ENCODE assay signal across 11 cellular contexts in genomic region chr19:45514376-45515051, GRCh38. TPM values are rescaled to one million over a fixed set of nuclear protein-coding genes. Genes with fewer than 3 reads are reported as not detected.
DNase-seq lines count a peak whose midpoint lies in the region; ATAC-seq and TF ChIP-seq lines count a peak whose summit lies in the region.
"Had no signal": no experiment of that assay in that cellular context is flagged by ENCODE, and none has a peak within 500 bp of the region (broad histone marks: within the 10 kb centered on the region; RNA-seq: fewer than 3 reads in every experiment).

No MANE protein-coding gene starts in this region.

- H3K4me1 Mint-ChIP-seq in natural killer cell = peaks cover 46 to 75% of the 10 kb centered on the region in 2 donors

- ATAC-seq in natural killer cell = peak in 1 of 3 donors; percentile 16
- no peak for ATAC-seq in HG03342 (IDR thresholded peaks at IDR 0.05; ENCODE audit: unreplicated experiment)

- H3K27ac Mint-ChIP-seq in natural killer cell = peak overlapping the region; percentile 81 to 89

- H3K36me3 Mint-ChIP-seq in natural killer cell = no peaks in the 10 kb centered on the region

- peak overlapping the region; percentile 49 for H3K4me3 ChIP-seq in coronary artery

- H3K27ac ChIP-seq in coronary artery = peak overlapping the region; percentile 4 to 83

- intact Hi-C loops in natural killer cell (cut with micrococcal nuclease) = no loop called here

- TF ChIP-seq CTCF in coronary artery (IDR thresholded peaks at IDR 0.05) (no peak), natural killer cell (IDR thresholded peaks at IDR 0.05) (no peak)

- H3K9me3 Mint-ChIP-seq in natural killer cell = no peaks in the 10 kb centered on the region

- no peaks in the 10 kb centered on the region for H3K27me3 Mint-ChIP-seq in natural killer cell (ENCODE audit: low read depth in 2 of 2)

- DNase-seq in CD1c-positive myeloid dendritic cell (ENCODE audit: extremely low spot score) = peak; percentile 47
- DNase-seq in LoVo (ENCODE audit: low spot score) = peak; percentile 81
- no peak for DNase-seq in coronary artery (ENCODE audit: low spot score)
- no peak for DNase-seq in natural killer cell
- no peak for DNase-seq in stimulated activated CD4-positive, alpha-beta T cell treated with anti-CD3 and anti-CD28 coated beads, Interleukin-12 subunit alpha, Interleukin-12 subunit beta, amount 100 ng/mL, for 4 hours
- no peak for DNase-seq in foreskin melanocyte
- no peak for DNase-seq in NCI-H187 (lab: John Stamatoyannopoulos, UW)
- DNase-seq: effector CD4-positive, alpha-beta T cell; EL; MM.1S had no signal

- peak overlapping the region; percentile 63 for H3K4me3 Mint-ChIP-seq in natural killer cell

RNA-seq across cellular contexts. Expression of gene VASP, which starts 7.2 kb away (rescaled TPM):
- 100 to 1,000 TPM; 192 to 244 (median 237) TPM for total RNA-seq in natural killer cell

RNA-seq across cellular contexts. Expression of gene PPM1N, which starts 16.3 kb away (rescaled TPM):
- total RNA-seq in natural killer cell = 1 to 10 TPM; 5.1 to 8.3 (median 6.8) TPM

RNA-seq across cellular contexts. Expression of gene RTN2, which starts 17.7 kb away (rescaled TPM):
- 1 to 10 TPM; 1.9 to 5.5 (median 3.0) TPM for total RNA-seq in natural killer cell

RNA-seq across cellular contexts. Expression of gene FOSB, which starts 46.7 kb away (rescaled TPM):
- 1,000 to 10,000 TPM in 2 of 3 donors, 100 to 1,000 TPM in 1; 784 to 1,837 (median 1,121) TPM for total RNA-seq in natural killer cell

Comparison
In these comparisons a context has a peak if more than half of its experiments do, and no peak if none do; other contexts are left out.
1. DNase-seq: peak in CD1c-positive myeloid dendritic cell (single experiment) and LoVo (single experiment); none in coronary artery (single experiment), natural killer cell (single experiment), stimulated activated CD4-positive, alpha-beta T cell treated with anti-CD3 and anti-CD28 coated beads, Interleukin-12 subunit alpha, Interleukin-12 subunit beta, amount 100 ng/mL, for 4 hours (single experiment), foreskin melanocyte (single experiment) and NCI-H187 (0 of 2).